1 cellular context compared by ENCODE assay signal in genomic region chr12:5723711-5724252, GRCh38.
A peak's percentile ranks its signal among the peaks of the same experiment; 100 is the strongest.
TF ChIP-seq lines count a peak whose summit lies in the region.

No MANE protein-coding gene starts in this region.

TF ChIP-seq in K562, 482 proteins besides CTCF, POLR2A, EP300 and RAD21 (continues in another document):
- TF ChIP-seq CXXC5 (CRISPR knock-in tag; IDR thresholded peaks at IDR 0.05) (no peak), RREB1 (CRISPR knock-in tag; IDR thresholded peaks at IDR 0.05) (no peak), HOXB6 (CRISPR knock-in tag; IDR thresholded peaks at IDR 0.05; ENCODE audit: borderline replicate concordance) (no peak), MIER1 (IDR thresholded peaks at IDR 0.05; ENCODE audit: low read depth) (no peak), SMARCE1 (IDR thresholded peaks at IDR 0.05) (no peak), NFE2 (IDR thresholded peaks at IDR 0.05; ENCODE audit: low read depth) (no peak), RBM17 (IDR thresholded peaks at IDR 0.05; ENCODE audit: borderline replicate concordance, low read depth, low read length) (no peak), ZNF165 (CRISPR knock-in tag; IDR thresholded peaks at IDR 0.05; ENCODE audit: borderline replicate concordance) (no peak), ZBTB7A (IDR thresholded peaks at IDR 0.05; ENCODE audit: borderline replicate concordance, control insufficient read depth, low read depth, low read length) (peak; percentile 29; the same call in 1 of the 2 replicates), ELF4 (CRISPR knock-in tag; IDR thresholded peaks at IDR 0.05) (no peak), ARNT (IDR thresholded peaks at IDR 0.05) (no peak), NEUROD1 (IDR thresholded peaks at IDR 0.05; ENCODE audit: borderline replicate concordance, low read depth, low read length, partially characterized antibody) (no peak), POLR2B (IDR thresholded peaks at IDR 0.05; ENCODE audit: low read depth, partially characterized antibody) (no peak), CHD7 (IDR thresholded peaks at IDR 0.05; ENCODE audit: low read depth, low read length) (no peak), SRSF7 (optimal IDR thresholded peaks at IDR 0.05; ENCODE audit: low read depth, low read length) (no peak), MAFK (IDR thresholded peaks at IDR 0.05; ENCODE audit: low read length) (no peak), CBFA2T2 (conservative IDR thresholded peaks at IDR 0.05) (0 out of 2 replicates have a peak, but pooled peaks have one; percentile 28), FOXJ3 (CRISPR knock-in tag; IDR thresholded peaks at IDR 0.05) (no peak), PKNOX1 (IDR thresholded peaks at IDR 0.05) (no peak), RFX1 (IDR thresholded peaks at IDR 0.05) (no peak), POLR2AphosphoS2 (IDR thresholded peaks at IDR 0.05; ENCODE audit: low read length) (no peak), ILK (tag; IDR thresholded peaks at IDR 0.05; ENCODE audit: borderline replicate concordance, low read depth) (no peak), DMBX1 (CRISPR knock-in tag; IDR thresholded peaks at IDR 0.05; ENCODE audit: borderline replicate concordance) (peak; percentile 88), ZNF449 (CRISPR knock-in tag; IDR thresholded peaks at IDR 0.05) (no peak), NELFE (IDR thresholded peaks at IDR 0.05; ENCODE audit: insufficient read depth, insufficient read length) (no peak), JUND (IDR thresholded peaks at IDR 0.05; ENCODE audit: borderline replicate concordance, low read depth, low read length) (no peak), JUND (tag; IDR thresholded peaks at IDR 0.05; ENCODE audit: borderline replicate concordance, low read depth, low read length) (peak; percentile 45; the same call in 1 of the 3 replicates), ARID1B (IDR thresholded peaks at IDR 0.05) (peak; percentile 49; the same call in 1 of the 2 replicates), PHB (CRISPR knock-in tag; IDR thresholded peaks at IDR 0.05) (no peak), ZNF586 (CRISPR knock-in tag; conservative IDR thresholded peaks at IDR 0.05) (no peak), MAFG (tag; conservative IDR thresholded peaks at IDR 0.05) (no peak), ZBTB26 (CRISPR knock-in tag; IDR thresholded peaks at IDR 0.05) (no peak), ZNF639 (CRISPR knock-in tag; conservative IDR thresholded peaks at IDR 0.05 in 1 of 2, IDR thresholded peaks at IDR 0.05 in 1 of 2) (no peak), ZSCAN32 (CRISPR knock-in tag; IDR thresholded peaks at IDR 0.05) (no peak), ETV1 (tag; conservative IDR thresholded peaks at IDR 0.05; ENCODE audit: low read depth) (no peak)
- TF ChIP-seq, protein P1, sequence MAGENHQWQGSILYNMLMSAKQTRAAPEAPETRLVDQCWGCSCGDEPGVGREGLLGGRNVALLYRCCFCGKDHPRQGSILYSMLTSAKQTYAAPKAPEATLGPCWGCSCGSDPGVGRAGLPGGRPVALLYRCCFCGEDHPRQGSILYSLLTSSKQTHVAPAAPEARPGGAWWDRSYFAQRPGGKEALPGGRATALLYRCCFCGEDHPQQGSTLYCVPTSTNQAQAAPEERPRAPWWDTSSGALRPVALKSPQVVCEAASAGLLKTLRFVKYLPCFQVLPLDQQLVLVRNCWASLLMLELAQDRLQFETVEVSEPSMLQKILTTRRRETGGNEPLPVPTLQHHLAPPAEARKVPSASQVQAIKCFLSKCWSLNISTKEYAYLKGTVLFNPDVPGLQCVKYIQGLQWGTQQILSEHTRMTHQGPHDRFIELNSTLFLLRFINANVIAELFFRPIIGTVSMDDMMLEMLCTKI (IDR thresholded peaks at IDR 0.05; ENCODE audit: partially characterized antibody): no peak
